Comparison of ENCODE assay signal across 25 cellular contexts in the genomic region with DNA sequence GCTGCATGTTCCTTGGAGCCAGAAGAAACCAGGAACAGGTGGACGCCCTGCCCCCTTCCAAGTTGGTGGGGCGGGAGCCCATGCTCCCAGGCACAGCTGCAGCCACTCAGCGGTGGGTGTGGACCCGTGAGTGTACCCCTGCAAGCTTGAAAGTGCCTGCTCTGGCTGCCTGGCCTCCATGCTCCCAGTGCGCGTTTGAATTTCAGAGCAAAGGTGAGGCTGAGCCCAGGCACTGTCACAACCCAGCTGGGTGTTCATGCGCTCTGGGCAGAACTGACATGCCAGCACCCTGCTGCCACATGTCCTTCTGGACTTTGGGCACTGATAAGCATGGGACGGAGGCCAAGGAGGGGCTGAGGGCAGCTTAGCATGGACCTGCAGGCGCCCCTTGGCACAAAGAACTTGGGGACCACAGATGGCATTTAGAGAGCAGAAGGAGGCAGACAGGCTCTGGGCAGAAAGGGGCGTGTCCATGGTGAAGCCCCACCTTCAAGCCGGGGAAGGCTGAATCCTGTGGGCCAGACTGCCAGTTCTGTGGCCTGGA.
DNase-seq lines count a peak whose midpoint lies in the region; ATAC-seq, FAIRE-seq and TF ChIP-seq lines count a peak whose summit lies in the region.
"Had no signal": no experiment of that assay in that cellular context is flagged by ENCODE, and none has a peak within 500 bp of the region (broad histone marks: within the 10 kb centered on the region; RNA-seq: fewer than 3 reads in every experiment).

No MANE protein-coding gene starts in this region.

- H3K18ac ChIP-seq in H1 (ENCODE audit: extremely low read depth, low read length): no peak overlapping the region

- no peak for TF ChIP-seq RAD21 in H1 (IDR thresholded peaks at IDR 0.05 in 1 of 2, conservative IDR thresholded peaks at IDR 0.05 in 1 of 2; ENCODE audit: low read depth in 2 of 2, low read length in 2 of 2)

- H3K9me3 Mint-ChIP-seq in activated naive CD4-positive, alpha-beta T cell treated with anti-CD3 and anti-CD28 coated beads, Interleukin-2, amount 10 ng/mL, durations not matched to agents 7 days and 5 days: peaks cover 3% of the 10 kb centered on the region

- H4K20me1 ChIP-seq in H1 (replicated peaks in 1 of 2; ENCODE audit: control insufficient read depth in 1 of 2, insufficient read depth in 2 of 2, low read length in 2 of 2): no peaks in the 10 kb centered on the region
- H4K20me1 ChIP-seq: BLaER1 treated with 17β-estradiol and CSF1 and Interleukin-3, amounts not matched to agents 10 nM and 100 nM had no signal

- H3K27ac ChIP-seq in H1 (ENCODE audit: low read depth, low read length) (no peak overlapping the region), upper lobe of left lung (no peak overlapping the region)
- H3K27ac ChIP-seq: 22Rv1; BLaER1 treated with 17β-estradiol and CSF1 and Interleukin-3, amounts not matched to agents 10 nM and 100 nM; HL-60; PC-9 had no signal

- no peak overlapping the region for H3K4ac ChIP-seq in H1 (replicated peaks; ENCODE audit: insufficient read length, low read depth, low read length)

- no peak for FAIRE-seq in H1 (lab: Jason Lieb, UNC)
- FAIRE-seq: G401.6, GM12892 had no signal

- no peak overlapping the region; the same call in 1 of the 2 replicates for H4K8ac ChIP-seq in H1 (ENCODE audit: extremely low read depth, insufficient read depth, low read length)

- H2BK15ac ChIP-seq in H1 (ENCODE audit: low read length): no peak overlapping the region

- no peaks in the 10 kb centered on the region for H3K27me3 Mint-ChIP-seq in activated naive CD4-positive, alpha-beta T cell treated with anti-CD3 and anti-CD28 coated beads, Interleukin-2, amount 10 ng/mL, durations not matched to agents 7 days and 5 days

- H3K79me1 ChIP-seq in H1 (ENCODE audit: low read depth, low read length): no peaks in the 10 kb centered on the region

- no peak overlapping the region for H3K27ac Mint-ChIP-seq in activated naive CD4-positive, alpha-beta T cell treated with anti-CD3 and anti-CD28 coated beads, Interleukin-2, amount 10 ng/mL, durations not matched to agents 7 days and 5 days
- H3K27ac Mint-ChIP-seq: CD8-positive, alpha-beta T cell had no signal

- no peaks in the 10 kb centered on the region; a peak in 1 of 7 replicates for H3K4me1 ChIP-seq in H1 (replicated peaks in 1 of 4; ENCODE audit: control insufficient read depth in 3 of 4, insufficient read depth in 4 of 4, low read length in 3 of 4)
- no peaks in the 10 kb centered on the region for H3K4me1 ChIP-seq in upper lobe of left lung
- H3K4me1 ChIP-seq: BLaER1 treated with 17β-estradiol and CSF1 and Interleukin-3, amounts not matched to agents 10 nM and 100 nM; HAP-1 had no signal

- no peak overlapping the region for H3K56ac ChIP-seq in H1 (replicated peaks; ENCODE audit: insufficient read length, low read depth, low read length)

- TF ChIP-seq CTCF in H1 (IDR thresholded peaks at IDR 0.05; ENCODE audit: control extremely low read depth in 1 of 3, insufficient read depth in 1 of 3, low read depth in 1 of 3, low read length in 3 of 3) (no peak), upper lobe of left lung (IDR thresholded peaks at IDR 0.05) (no peak)

- no peak overlapping the region for H2AK5ac ChIP-seq in H1 (ENCODE audit: low read depth, low read length)

- no peak overlapping the region for H2BK20ac ChIP-seq in H1 (ENCODE audit: low read length)

- H3K4me2 ChIP-seq in H1 (ENCODE audit: insufficient read depth in 1 of 2, low read depth in 2 of 2, low read length in 2 of 2): no peak overlapping the region
- H3K4me2 ChIP-seq: BLaER1 treated with 17β-estradiol and CSF1 and Interleukin-3, amounts not matched to agents 10 nM and 100 nM; PC-9 had no signal

- H3K4me3 Mint-ChIP-seq in activated naive CD4-positive, alpha-beta T cell treated with anti-CD3 and anti-CD28 coated beads, Interleukin-2, amount 10 ng/mL, durations not matched to agents 7 days and 5 days: no peak overlapping the region
- H3K4me3 Mint-ChIP-seq: CD8-positive, alpha-beta T cell had no signal

- TF ChIP-seq POLR2A in H1 (IDR thresholded peaks at IDR 0.05; ENCODE audit: control extremely low read depth in 1 of 2, low read depth in 2 of 2, low read length in 2 of 2) (no peak), upper lobe of left lung (IDR thresholded peaks at IDR 0.05) (no peak)

- no peak overlapping the region for H2BK12ac ChIP-seq in H1 (ENCODE audit: low read depth, low read length)

- H3K79me2 ChIP-seq in H1 (ENCODE audit: control insufficient read depth in 1 of 2, insufficient read depth in 2 of 2, low read length in 2 of 2): no peaks in the 10 kb centered on the region

- no peak overlapping the region for H3K23ac ChIP-seq in H1 (ENCODE audit: insufficient read length)

- TF ChIP-seq EP300 in H1 (IDR thresholded peaks at IDR 0.05; ENCODE audit: borderline replicate concordance in 1 of 2, low read depth in 2 of 2, low read length in 2 of 2): no peak
- no peak for TF ChIP-seq EP300 in upper lobe of left lung (IDR thresholded peaks at IDR 0.05)

- peak overlapping the region; percentile 89; the same call in 1 of the 2 replicates for H2AFZ ChIP-seq in H1 (ENCODE audit: low read length)
- H2AFZ ChIP-seq: PC-9 had no signal

- peak; percentile 57 for DNase-seq in NCI-H82 (lab: John Stamatoyannopoulos, UW)
- DNase-seq in NCI-H82 treated with DMSO at 0.1 percent for 48 hours (lab: John Stamatoyannopoulos, UW; ENCODE audit: unreplicated experiment): no peak
- peak; percentile 70 to 87 for DNase-seq in NCI-H524 (lab: John Stamatoyannopoulos, UW)
- no peak for DNase-seq in H1 (ENCODE audit: low read depth in 1 of 2, low spot score in 2 of 2)
- DNase-seq in upper lobe of left lung: peak in 1 of 2 donors; percentile 58
- DNase-seq in left colon: no peak
- no peak for DNase-seq in activated naive CD4-positive, alpha-beta T cell treated with anti-CD3 and anti-CD28 coated beads, Interleukin-2, amount 10 ng/mL, durations not matched to agents 7 days and 5 days
- no peak for DNase-seq in stimulated activated naive CD4-positive, alpha-beta T cell (lab: John Stamatoyannopoulos, UW)
- DNase-seq: ACHN, KBM-7, NCI-H1092 treated with DMSO at 0.1 percent for 48 hours, NCI-H1436 treated with DMSO at 0.1 percent for 48 hours, NCI-H1930, NCI-H345, NCI-H526, PC-9, RPMI8226, SHP77 treated with DMSO at 0.1 percent for 48 hours had no signal

- no peak overlapping the region for H3K14ac ChIP-seq in H1 (ENCODE audit: insufficient read length)

- no peak overlapping the region for H4K91ac ChIP-seq in H1 (replicated peaks; ENCODE audit: insufficient read length, low read length)

- H3K4me1 Mint-ChIP-seq in activated naive CD4-positive, alpha-beta T cell treated with anti-CD3 and anti-CD28 coated beads, Interleukin-2, amount 10 ng/mL, durations not matched to agents 7 days and 5 days: no peaks in the 10 kb centered on the region

- H3K4me3 ChIP-seq in H1 (ENCODE audit: extremely low read depth in 1 of 4, insufficient read depth in 2 of 4, low read depth in 3 of 4, low read length in 4 of 4) (no peak overlapping the region), upper lobe of left lung (no peak overlapping the region)
- H3K4me3 ChIP-seq: BLaER1 treated with 17β-estradiol and CSF1 and Interleukin-3, amounts not matched to agents 10 nM and 100 nM; HAP-1; PC-9 had no signal

- H3K36me3 Mint-ChIP-seq in activated naive CD4-positive, alpha-beta T cell treated with anti-CD3 and anti-CD28 coated beads, Interleukin-2, amount 10 ng/mL, durations not matched to agents 7 days and 5 days: no peaks in the 10 kb centered on the region
- H3K36me3 Mint-ChIP-seq: CD8-positive, alpha-beta T cell had no signal

- H2BK5ac ChIP-seq in H1 (ENCODE audit: low read depth, low read length): no peak overlapping the region

- H3K27me3 ChIP-seq in H1 (replicated peaks in 1 of 4; ENCODE audit: control insufficient read depth in 3 of 4, extremely low read depth in 1 of 4, insufficient read depth in 3 of 4, low read length in 3 of 4): no peaks in the 10 kb centered on the region
- no peaks in the 10 kb centered on the region for H3K27me3 ChIP-seq in upper lobe of left lung
- H3K27me3 ChIP-seq: BLaER1 treated with 17β-estradiol and CSF1 and Interleukin-3, amounts not matched to agents 10 nM and 100 nM had no signal

- no peak overlapping the region for H3K9ac ChIP-seq in H1 (replicated peaks in 1 of 4; ENCODE audit: extremely low read depth in 1 of 4, low read depth in 3 of 4, low read length in 3 of 4)
- H3K9ac ChIP-seq: BLaER1 treated with 17β-estradiol and CSF1 and Interleukin-3, amounts not matched to agents 10 nM and 100 nM had no signal

- no peak overlapping the region for H4K5ac ChIP-seq in H1 (ENCODE audit: insufficient read length, low read depth, low read length)

- H3K23me2 ChIP-seq in H1 (ENCODE audit: low read depth, low read length): no peaks in the 10 kb centered on the region

- peak; percentile 12 to 26 for ATAC-seq in upper lobe of left lung (ENCODE audit: low FRiP score in 2 of 2)
- no peak for ATAC-seq in left colon
- ATAC-seq: CD8-positive, alpha-beta T cell had no signal

- POLR2A ChIA-PET in H1 (lab: Charles Lee; ENCODE audit: partially characterized antibody): no interaction called here

- CTCF ChIA-PET in H1 (lab: Charles Lee; ENCODE audit: partially characterized antibody): interaction anchor here (0.8 kb wide), 1 partner anchor 218 kb away, joined by 3 read pairs; no protein-coding TSS in a partner anchor
- CTCF ChIA-PET in activated naive CD4-positive, alpha-beta T cell treated with anti-CD3 and anti-CD28 coated beads, Interleukin-2, amount 10 ng/mL, durations not matched to agents 7 days and 5 days (lab: Charles Lee): no interaction called here

- 84% methylated on average over 11 of the region's 11 CpGs; no CpG with 5 or more reads in 1 of the 2 experiments for WGBS in H1 (ENCODE audit: extremely low coverage in 1 of 2, insufficient coverage in 1 of 2, insufficient read length in 1 of 2, insufficient replicate concordance in 2 of 2, low coverage in 1 of 2, low lambda C conversion rate in 2 of 2, missing lambda C conversion rate in 1 of 2), 2 experiments
- 86 to 87% methylated on average over 7 to 11 of the region's 11 CpGs for WGBS in upper lobe of left lung, 2 donors

- H3K9me3 ChIP-seq in H1 (ENCODE audit: insufficient read depth in 2 of 2, low read depth in 1 of 2, low read length in 1 of 2) (no peaks in the 10 kb centered on the region), upper lobe of left lung (peaks cover 0 to 15% (median 0%) of the 10 kb centered on the region in 4 donors)
- H3K9me3 ChIP-seq: HAP-1 had no signal

- intact Hi-C loops in left colon (cut with DNase I, micrococcal nuclease): no loop called here

- no peak overlapping the region for H2BK120ac ChIP-seq in H1 (replicated peaks; ENCODE audit: low read depth, low read length)

- H3K36me3 ChIP-seq in H1 (ENCODE audit: control insufficient read depth in 2 of 4, insufficient read depth in 4 of 4, low read length in 3 of 4) (no peaks in the 10 kb centered on the region), upper lobe of left lung (no peaks in the 10 kb centered on the region)
- H3K36me3 ChIP-seq: HAP-1 had no signal

TF ChIP-seq in H1, 55 proteins besides CTCF, POLR2A, EP300 and RAD21 (continues in another document):
- TF ChIP-seq, protein P1, sequence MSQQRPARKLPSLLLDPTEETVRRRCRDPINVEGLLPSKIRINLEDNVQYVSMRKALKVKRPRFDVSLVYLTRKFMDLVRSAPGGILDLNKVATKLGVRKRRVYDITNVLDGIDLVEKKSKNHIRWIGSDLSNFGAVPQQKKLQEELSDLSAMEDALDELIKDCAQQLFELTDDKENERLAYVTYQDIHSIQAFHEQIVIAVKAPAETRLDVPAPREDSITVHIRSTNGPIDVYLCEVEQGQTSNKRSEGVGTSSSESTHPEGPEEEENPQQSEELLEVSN (IDR thresholded peaks at IDR 0.05): no peak

Comparison
In these comparisons a context has a peak if more than half of its experiments do, and no peak if none do; other contexts are left out.
1. DNase-seq: peak in NCI-H82 (single experiment) and NCI-H524 (2 of 2); none in NCI-H82 treated with DMSO at 0.1 percent for 48 hours (single experiment), H1 (0 of 2), left colon (0 of 2), activated naive CD4-positive, alpha-beta T cell treated with anti-CD3 and anti-CD28 coated beads, Interleukin-2, amount 10 ng/mL, durations not matched to agents 7 days and 5 days (single experiment) and stimulated activated naive CD4-positive, alpha-beta T cell (0 of 6).